9 cellular contexts compared by ENCODE assay signal in genomic region chr17:18141210-18141803, GRCh38. TPM values are rescaled to one million over a fixed set of nuclear protein-coding genes. Genes with fewer than 3 reads are reported as not detected.
DNase-seq lines count a peak whose midpoint lies in the region; ATAC-seq, FAIRE-seq and TF ChIP-seq lines count a peak whose summit lies in the region.
"Had no signal": no experiment of that assay in that cellular context is flagged by ENCODE, and none has a peak within 500 bp of the region (broad histone marks: within the 10 kb centered on the region; RNA-seq: fewer than 3 reads in every experiment).

No MANE protein-coding gene starts in this region.

- H3K27me3 Mint-ChIP-seq in central memory CD8-positive, alpha-beta T cell: peaks cover 6% of the 10 kb centered on the region
- H3K27me3 Mint-ChIP-seq: activated naive CD8-positive, alpha-beta T cell had no signal

- DNase-seq in NCI-H510A treated with DMSO at 0.1 percent for 48 hours (lab: John Stamatoyannopoulos, UW) (peak; percentile 72), NCI-H510A (lab: John Stamatoyannopoulos, UW) (no peak), SJCRH30 (peak; percentile 64 to 93), HepG2 (ENCODE audit: low spot score) (peak; percentile 30), transverse colon (no peak)
- peak; percentile 50 for DNase-seq in Jurkat, Clone E6-1 (ENCODE audit: low read depth, low spot score)
- no peak for DNase-seq in central memory CD8-positive, alpha-beta T cell (ENCODE audit: low spot score in 2 of 2)

- no peaks in the 10 kb centered on the region; the same call in 1 of the 2 replicates for H4K20me1 ChIP-seq in HepG2 (ENCODE audit: insufficient read depth, low read length)

- in situ Hi-C loops in HepG2 (cut with HindIII; ENCODE audit: extremely low pct_ligation_motif_present, low pct_unique_long_range_greater_than_20kb): no loop called here
- in situ Hi-C loops in transverse colon (cut with MboI; ENCODE audit: low pct_ligation_motif_present in 1 of 4, low pct_unique_long_range_greater_than_20kb in 1 of 4, low sequenced_read_pairs in 3 of 4): loop anchor here in 1 of 4 donors (10.0 kb wide), 1 partner anchor 73 kb away; no protein-coding TSS in a partner anchor

- H3K27ac ChIP-seq in SJCRH30 (no peak overlapping the region), HepG2 (ENCODE audit: extremely low read length, insufficient read depth, low read length) (no peak overlapping the region), transverse colon (no peak overlapping the region)

- POLR2A ChIA-PET in HepG2 (lab: Yijun Ruan, JAX): interaction anchor here (1.0 kb wide), 1 partner anchor 42 kb away, joined by 3 read pairs; the partner anchor contains the start of gene ALKBH5

- H3K4me3 ChIP-seq in Jurkat, Clone E6-1 (ENCODE audit: low read length): no peak overlapping the region
- H3K4me3 ChIP-seq in SJCRH30: no peak overlapping the region
- H3K4me3 ChIP-seq in HepG2 (replicated peaks in 1 of 3; ENCODE audit: insufficient read depth in 1 of 3, low read depth in 2 of 3, low read length in 3 of 3): no peak overlapping the region
- H3K4me3 ChIP-seq in transverse colon: no peak overlapping the region

- H3K79me2 ChIP-seq in HepG2 (ENCODE audit: insufficient read depth, low read length): no peaks in the 10 kb centered on the region

- ATAC-seq in central memory CD8-positive, alpha-beta T cell (replicated peaks; ENCODE audit: extremely low read depth, poor library complexity, severe bottlenecking): peak; percentile 67
- no peak for ATAC-seq in HepG2
- ATAC-seq in GM19328 (IDR thresholded peaks at IDR 0.05; ENCODE audit: unreplicated experiment): no peak

- TF ChIP-seq POLR2A in HepG2 (IDR thresholded peaks at IDR 0.05; ENCODE audit: insufficient read depth in 1 of 2, low read depth in 2 of 2, low read length in 2 of 2) (no peak), transverse colon (IDR thresholded peaks at IDR 0.05) (no peak)

- peaks cover 1% of the 10 kb centered on the region for H3K36me3 Mint-ChIP-seq in central memory CD8-positive, alpha-beta T cell (ENCODE audit: insufficient read depth)
- H3K36me3 Mint-ChIP-seq: activated naive CD8-positive, alpha-beta T cell had no signal

- WGBS in HepG2 (ENCODE audit: low lambda C conversion rate): 9% methylated on average over 7 of the region's 9 CpGs
- WGBS in transverse colon (ENCODE audit: low coverage in 1 of 2), 2 donors: 4 to 28% methylated on average over 4 to 9 of the region's 9 CpGs

- intact Hi-C loops in HepG2 (cut with micrococcal nuclease; ENCODE audit: unreplicated experiment) (no loop called here), transverse colon (cut with DNase I; ENCODE audit: low total_unique reads) (loop anchor here (10.0 kb wide), 1 partner anchor 63 kb away; no protein-coding TSS in a partner anchor)

- H3K27me3 ChIP-seq in SJCRH30: 0 out of 2 replicates have a peak, but pooled peaks cover 3% of the 10 kb centered on the region
- no peaks in the 10 kb centered on the region; a peak in 1 of 5 replicates for H3K27me3 ChIP-seq in HepG2 (ENCODE audit: control insufficient read depth in 1 of 2, insufficient read depth in 2 of 2, low read length in 2 of 2)
- H3K27me3 ChIP-seq in transverse colon: peaks cover 6% of the 10 kb centered on the region

- H3K9me3 Mint-ChIP-seq in central memory CD8-positive, alpha-beta T cell: no peaks in the 10 kb centered on the region

- H2AFZ ChIP-seq in HepG2 (ENCODE audit: low read length): no peak overlapping the region

- H3K4me3 Mint-ChIP-seq in central memory CD8-positive, alpha-beta T cell: no peak overlapping the region
- H3K4me3 Mint-ChIP-seq: activated naive CD8-positive, alpha-beta T cell had no signal

- H3K9ac ChIP-seq in HepG2 (ENCODE audit: insufficient read depth, low read depth, low read length): no peak overlapping the region

- no peak overlapping the region for H3K27ac Mint-ChIP-seq in central memory CD8-positive, alpha-beta T cell (ENCODE audit: low read depth)
- H3K27ac Mint-ChIP-seq: activated naive CD8-positive, alpha-beta T cell had no signal

- CTCF ChIA-PET in HepG2 (lab: Yijun Ruan, JAX; ENCODE audit: low intra/inter-chr PET ratio, low total read pairs): no interaction called here

- no peaks in the 10 kb centered on the region for H3K9me3 ChIP-seq in SJCRH30 (replicated peaks)
- H3K9me3 ChIP-seq in HepG2 (ENCODE audit: low read length): no peaks in the 10 kb centered on the region
- no peaks in the 10 kb centered on the region for H3K9me3 ChIP-seq in transverse colon

- TF ChIP-seq RAD21 in HepG2 (CRISPR knock-in tag; IDR thresholded peaks at IDR 0.05): peak; percentile 14; the same call in 1 of the 2 replicates

- peak; percentile 50 for FAIRE-seq in HepG2 (lab: Jason Lieb, UNC)

- no TSS peak for BruUV-seq in HepG2 (replicated peaks; lab: Mats Ljungman, UMichigan)

- H3K4me1 ChIP-seq in SJCRH30 (peaks cover 6% of the 10 kb centered on the region), HepG2 (ENCODE audit: insufficient read depth, low read length) (peaks cover 45% of the 10 kb centered on the region), transverse colon (no peaks in the 10 kb centered on the region)

- peak overlapping the region; percentile 24; the same call in 1 of the 2 replicates for H3K4me2 ChIP-seq in HepG2 (ENCODE audit: low read depth, low read length)

- peaks cover 7% of the 10 kb centered on the region for H3K4me1 Mint-ChIP-seq in central memory CD8-positive, alpha-beta T cell

- TF ChIP-seq EP300 in HepG2 (IDR thresholded peaks at IDR 0.05; ENCODE audit: low read depth in 2 of 2, low read length in 2 of 2) (no peak), HepG2 (CRISPR knock-in tag; IDR thresholded peaks at IDR 0.05; ENCODE audit: borderline replicate concordance) (no peak), transverse colon (IDR thresholded peaks at IDR 0.05; ENCODE audit: low read depth) (no peak)

- TF ChIP-seq CTCF in HepG2 (CRISPR knock-in tag; IDR thresholded peaks at IDR 0.05): peak; percentile 68
- peak; percentile 55 to 71 (median 67) for TF ChIP-seq CTCF in transverse colon (IDR thresholded peaks at IDR 0.05)

- H3K36me3 ChIP-seq in SJCRH30 (no peaks in the 10 kb centered on the region), HepG2 (replicated peaks in 1 of 2; ENCODE audit: control insufficient read depth in 1 of 2, insufficient read depth in 2 of 2, low read length in 2 of 2) (no peaks in the 10 kb centered on the region), transverse colon (no peaks in the 10 kb centered on the region)

RNA-seq across cellular contexts. Expression of gene MYO15A, which starts 32.8 kb away (rescaled TPM):
- polyA plus RNA-seq in Jurkat, Clone E6-1 (2012; ENCODE audit: insufficient read depth, insufficient read length): not detected
- total RNA-seq in SJCRH30 (2014; rRNA removed; shearing (Covaris generic)): 0.53 and 0.58 TPM in 2 replicates
- total RNA-seq in HepG2 (2016; rRNA removed; fragmentation: Illumina TruSeq; extraction: Trizol) (0.07 and 0.18 TPM in 2 replicates), transverse colon (1 to 10 TPM; 1.1 to 4.2 (median 1.2) TPM)
- not detected in 2 replicates for total RNA-seq in HepG2 (2016; cell fraction: cytosol; rRNA removed; fragmentation: Illumina TruSeq; extraction: Trizol; ENCODE audit: low read depth)
- total RNA-seq in HepG2 (2016; cell fraction: insoluble cytoplasmic fraction; rRNA removed; fragmentation: Illumina TruSeq; extraction: Trizol): 0.11 TPM in 1 of 2 replicates, not detected in the other
- not detected in 2 replicates for total RNA-seq in HepG2 (2016; cell fraction: membrane; rRNA removed; fragmentation: Illumina TruSeq; extraction: Trizol)
- total RNA-seq in HepG2 (2016; cell fraction: nucleus; rRNA removed; fragmentation: Illumina TruSeq; extraction: Trizol): not detected in 2 replicates
- 0.20 and 0.35 TPM in 2 replicates for polyA plus RNA-seq in HepG2 (2011; rRNA removed)
- polyA plus RNA-seq in HepG2 (2011; cell fraction: cytosol; rRNA removed): 0.01 and 0.04 TPM in 2 replicates
- polyA plus RNA-seq in HepG2 (2011; cell fraction: nucleus; rRNA removed): 2.3 and 2.8 TPM in 2 replicates
- polyA plus RNA-seq in HepG2 (2012): 0.23 and 0.32 TPM in 2 replicates
- polyA plus RNA-seq in HepG2 (2016; cell fraction: cytosol; fragmentation: Illumina TruSeq; extraction: Trizol; ENCODE audit: low read depth): not detected in 2 replicates
- polyA plus RNA-seq in HepG2 (2016; cell fraction: insoluble cytoplasmic fraction; fragmentation: Illumina TruSeq; extraction: Trizol; ENCODE audit: low read depth): not detected in 2 replicates
- not detected in 2 replicates for polyA plus RNA-seq in HepG2 (2016; cell fraction: membrane; fragmentation: Illumina TruSeq; extraction: Trizol; ENCODE audit: low read depth)
- 0.56 and 0.60 TPM in 2 replicates for polyA plus RNA-seq in HepG2 (2016; cell fraction: nucleus; fragmentation: Illumina TruSeq; extraction: Trizol; ENCODE audit: insufficient read depth, low read depth)
- 0.02 and 0.28 TPM in 2 replicates for polyA minus RNA-seq in HepG2 (2011; rRNA and poly(A)+ RNA removed; ENCODE audit: low replicate concordance)
- not detected in 2 replicates for polyA minus RNA-seq in HepG2 (2011; cell fraction: cytosol; rRNA and poly(A)+ RNA removed)
- polyA minus RNA-seq in HepG2 (2011; cell fraction: nucleus; rRNA and poly(A)+ RNA removed): 0.52 and 0.75 TPM in 2 replicates

RNA-seq across cellular contexts. Expression of gene ALKBH5, which starts 42.3 kb away (rescaled TPM):
- 37.7 TPM for polyA plus RNA-seq in Jurkat, Clone E6-1 (2012; ENCODE audit: insufficient read depth, insufficient read length)
- 297 and 308 TPM in 2 replicates for total RNA-seq in SJCRH30 (2014; rRNA removed; shearing (Covaris generic))
- 68.9 and 77.9 TPM in 2 replicates for total RNA-seq in HepG2 (2016; rRNA removed; fragmentation: Illumina TruSeq; extraction: Trizol)
- 33.0 and 40.4 TPM in 2 replicates for total RNA-seq in HepG2 (2016; cell fraction: cytosol; rRNA removed; fragmentation: Illumina TruSeq; extraction: Trizol; ENCODE audit: low read depth)
- 67.3 and 68.1 TPM in 2 replicates for total RNA-seq in HepG2 (2016; cell fraction: insoluble cytoplasmic fraction; rRNA removed; fragmentation: Illumina TruSeq; extraction: Trizol)
- total RNA-seq in HepG2 (2016; cell fraction: membrane; rRNA removed; fragmentation: Illumina TruSeq; extraction: Trizol): 116 and 133 TPM in 2 replicates
- total RNA-seq in HepG2 (2016; cell fraction: nucleus; rRNA removed; fragmentation: Illumina TruSeq; extraction: Trizol): 33.2 and 35.5 TPM in 2 replicates
- polyA plus RNA-seq in HepG2 (2011; rRNA removed): 76.9 and 81.4 TPM in 2 replicates
- 86.0 TPM in 2 replicates for polyA plus RNA-seq in HepG2 (2011; cell fraction: cytosol; rRNA removed)
- 33.7 and 38.7 TPM in 2 replicates for polyA plus RNA-seq in HepG2 (2011; cell fraction: nucleus; rRNA removed)
- 40.0 and 40.1 TPM in 2 replicates for polyA plus RNA-seq in HepG2 (2012)
- polyA plus RNA-seq in HepG2 (2016; cell fraction: cytosol; fragmentation: Illumina TruSeq; extraction: Trizol; ENCODE audit: low read depth): 28.2 and 39.0 TPM in 2 replicates
- polyA plus RNA-seq in HepG2 (2016; cell fraction: insoluble cytoplasmic fraction; fragmentation: Illumina TruSeq; extraction: Trizol; ENCODE audit: low read depth): 72.9 and 78.4 TPM in 2 replicates
- 87.0 and 103 TPM in 2 replicates for polyA plus RNA-seq in HepG2 (2016; cell fraction: membrane; fragmentation: Illumina TruSeq; extraction: Trizol; ENCODE audit: low read depth)
- polyA plus RNA-seq in HepG2 (2016; cell fraction: nucleus; fragmentation: Illumina TruSeq; extraction: Trizol; ENCODE audit: insufficient read depth, low read depth): 49.9 and 55.5 TPM in 2 replicates
- polyA minus RNA-seq in HepG2 (2011; rRNA and poly(A)+ RNA removed; ENCODE audit: low replicate concordance): 171 and 230 TPM in 2 replicates
- polyA minus RNA-seq in HepG2 (2011; cell fraction: cytosol; rRNA and poly(A)+ RNA removed): 93.0 and 100 TPM in 2 replicates
- 24.7 and 35.2 TPM in 2 replicates for polyA minus RNA-seq in HepG2 (2011; cell fraction: nucleus; rRNA and poly(A)+ RNA removed)
- 100 to 1,000 TPM in 2 of 4 donors, 10 to 100 TPM in 2; 69.2 to 109 (median 88.4) TPM for total RNA-seq in transverse colon

RNA-seq across cellular contexts. Expression of gene DRG2, which starts 53.6 kb away (rescaled TPM):
- 81.7 TPM for polyA plus RNA-seq in Jurkat, Clone E6-1 (2012; ENCODE audit: insufficient read depth, insufficient read length)
- total RNA-seq in SJCRH30 (2014; rRNA removed; shearing (Covaris generic)): 69.1 and 72.2 TPM in 2 replicates
- total RNA-seq in HepG2 (2016; rRNA removed; fragmentation: Illumina TruSeq; extraction: Trizol) (23.0 and 26.6 TPM in 2 replicates), transverse colon (10 to 100 TPM; 27.9 to 90.6 (median 33.3) TPM)
- 34.5 and 35.0 TPM in 2 replicates for total RNA-seq in HepG2 (2016; cell fraction: cytosol; rRNA removed; fragmentation: Illumina TruSeq; extraction: Trizol; ENCODE audit: low read depth)
- 19.6 and 31.0 TPM in 2 replicates for total RNA-seq in HepG2 (2016; cell fraction: insoluble cytoplasmic fraction; rRNA removed; fragmentation: Illumina TruSeq; extraction: Trizol)
- 18.9 and 21.9 TPM in 2 replicates for total RNA-seq in HepG2 (2016; cell fraction: membrane; rRNA removed; fragmentation: Illumina TruSeq; extraction: Trizol)
- 27.8 and 29.3 TPM in 2 replicates for total RNA-seq in HepG2 (2016; cell fraction: nucleus; rRNA removed; fragmentation: Illumina TruSeq; extraction: Trizol)
- polyA plus RNA-seq in HepG2 (2011; rRNA removed): 20.1 and 24.9 TPM in 2 replicates
- 16.7 and 20.6 TPM in 2 replicates for polyA plus RNA-seq in HepG2 (2011; cell fraction: cytosol; rRNA removed)
- 78.3 and 80.8 TPM in 2 replicates for polyA plus RNA-seq in HepG2 (2011; cell fraction: nucleus; rRNA removed)
- polyA plus RNA-seq in HepG2 (2012): 18.5 and 21.7 TPM in 2 replicates
- 7.5 and 8.3 TPM in 2 replicates for polyA plus RNA-seq in HepG2 (2016; cell fraction: cytosol; fragmentation: Illumina TruSeq; extraction: Trizol; ENCODE audit: low read depth)
- 19.2 and 22.3 TPM in 2 replicates for polyA plus RNA-seq in HepG2 (2016; cell fraction: insoluble cytoplasmic fraction; fragmentation: Illumina TruSeq; extraction: Trizol; ENCODE audit: low read depth)
- 10.0 and 11.1 TPM in 2 replicates for polyA plus RNA-seq in HepG2 (2016; cell fraction: membrane; fragmentation: Illumina TruSeq; extraction: Trizol; ENCODE audit: low read depth)
- polyA plus RNA-seq in HepG2 (2016; cell fraction: nucleus; fragmentation: Illumina TruSeq; extraction: Trizol; ENCODE audit: insufficient read depth, low read depth): 47.8 and 50.0 TPM in 2 replicates
- 43.9 and 69.9 TPM in 2 replicates for polyA minus RNA-seq in HepG2 (2011; rRNA and poly(A)+ RNA removed; ENCODE audit: low replicate concordance)
- 10.0 and 13.9 TPM in 2 replicates for polyA minus RNA-seq in HepG2 (2011; cell fraction: cytosol; rRNA and poly(A)+ RNA removed)
- polyA minus RNA-seq in HepG2 (2011; cell fraction: nucleus; rRNA and poly(A)+ RNA removed): 46.6 and 47.5 TPM in 2 replicates

Comparison
In these comparisons a context has a peak if more than half of its experiments do, and no peak if none do; other contexts are left out.
1. DNase-seq: peak in NCI-H510A treated with DMSO at 0.1 percent for 48 hours (single experiment), Jurkat, Clone E6-1 (single experiment), SJCRH30 (2 of 2) and HepG2 (single experiment); none in NCI-H510A (single experiment), central memory CD8-positive, alpha-beta T cell (0 of 2) and transverse colon (single experiment).